ENCODE assay signal across 9 cellular contexts in the genomic region with DNA sequence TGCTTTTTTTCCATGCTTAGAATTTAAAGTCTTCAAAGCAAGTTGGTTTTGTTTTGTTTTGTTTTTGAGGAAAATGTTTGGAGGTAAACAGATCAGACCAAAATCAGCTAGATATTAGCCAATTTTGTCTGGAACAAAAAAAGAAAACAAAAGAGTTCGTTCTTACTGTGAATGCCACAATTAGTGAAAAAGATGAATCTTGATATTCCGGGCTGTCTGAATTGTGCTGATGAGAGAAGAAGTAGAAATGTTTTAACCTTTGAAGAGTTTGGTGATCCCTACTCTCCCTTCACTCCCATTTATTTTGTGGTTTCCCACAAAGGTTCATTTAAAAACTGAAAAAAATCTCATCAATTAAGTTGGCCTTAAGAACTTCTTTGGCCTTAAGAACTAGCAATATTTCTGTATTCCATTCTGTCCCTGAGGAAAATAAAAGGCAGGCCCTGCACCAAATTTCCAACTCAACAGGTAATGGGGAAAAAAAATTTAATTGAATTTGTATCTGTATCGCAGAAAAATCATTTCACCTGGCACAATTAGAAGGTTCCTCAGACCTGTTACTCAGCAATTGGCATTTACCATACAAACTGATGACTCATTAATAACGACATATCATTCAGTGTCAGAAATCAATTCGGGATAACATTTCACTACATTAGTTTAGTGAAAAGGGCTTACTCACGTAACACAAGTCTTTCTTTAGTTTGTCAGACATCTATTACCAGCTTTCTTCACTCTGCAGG. TPM values are rescaled to one million over a fixed set of nuclear protein-coding genes. Genes with fewer than 3 reads are reported as not detected.
DNase-seq lines count a peak whose midpoint lies in the region; ATAC-seq and TF ChIP-seq lines count a peak whose summit lies in the region.
"Had no signal": no experiment of that assay in that cellular context is flagged by ENCODE, and none has a peak within 500 bp of the region (broad histone marks: within the 10 kb centered on the region; RNA-seq: fewer than 3 reads in every experiment).

No MANE protein-coding gene starts in this region.

- H3K9me3 Mint-ChIP-seq in activated CD4-positive, alpha-beta T cell treated with anti-CD3 and anti-CD28 coated beads, Interleukin-2, amount 10 ng/mL, durations not matched to agents 7 days and 5 days = no peaks in the 10 kb centered on the region

- H3K27me3 Mint-ChIP-seq in activated CD4-positive, alpha-beta T cell treated with anti-CD3 and anti-CD28 coated beads, Interleukin-2, amount 10 ng/mL, durations not matched to agents 7 days and 5 days = no peaks in the 10 kb centered on the region

- TF ChIP-seq CTCF in RWPE1 (conservative IDR thresholded peaks at IDR 0.05; ENCODE audit: low read depth) = no peak

- H3K4me3 Mint-ChIP-seq in activated CD4-positive, alpha-beta T cell treated with anti-CD3 and anti-CD28 coated beads, Interleukin-2, amount 10 ng/mL, durations not matched to agents 7 days and 5 days = peak overlapping the region; percentile 86

- no peak for ATAC-seq in left lobe of liver

- H3K27ac Mint-ChIP-seq in activated CD4-positive, alpha-beta T cell treated with anti-CD3 and anti-CD28 coated beads, Interleukin-2, amount 10 ng/mL, durations not matched to agents 7 days and 5 days = peak overlapping the region; percentile 94

- peak overlapping the region; percentile 35 to 52 (median 48) for H3K4me3 ChIP-seq in skin epidermis

- DNase-seq in activated CD4-positive, alpha-beta T cell treated with anti-CD3 and anti-CD28 coated beads, Interleukin-2, amount 10 ng/mL, durations not matched to agents 7 days and 5 days = no peak
- no peak for DNase-seq in activated CD4-positive, alpha-beta T cell treated with anti-CD3 and anti-CD28 coated beads for 4 hours
- DNase-seq in RWPE1 (ENCODE audit: low spot score) (no peak), foreskin melanocyte (peak; percentile 3), MV-4-11 (lab: John Stamatoyannopoulos, UW) (no peak), left lobe of liver (ENCODE audit: low spot score) (no peak), NCI-H1092 (lab: John Stamatoyannopoulos, UW) (no peak)

- peaks cover 37% of the 10 kb centered on the region for H3K4me1 Mint-ChIP-seq in activated CD4-positive, alpha-beta T cell treated with anti-CD3 and anti-CD28 coated beads, Interleukin-2, amount 10 ng/mL, durations not matched to agents 7 days and 5 days

- H3K27ac ChIP-seq in RWPE1 (peak overlapping the region; percentile 85), skin epidermis (peak overlapping the region in 19 of 21 experiments; percentile 79 to 96 (median 90))

- CTCF ChIA-PET in activated CD4-positive, alpha-beta T cell treated with anti-CD3 and anti-CD28 coated beads, Interleukin-2, amount 10 ng/mL, durations not matched to agents 7 days and 5 days (lab: Charles Lee) = interaction anchor here (1.2 to 2.1 kb wide), 7 partner anchors 23 to 94 kb away, joined by 3 to 18 read pairs (median 4); partner anchors contain the start of gene GLIPR1L1
- CTCF ChIA-PET in RWPE1 (lab: Yijun Ruan, JAX) = interaction anchor here (0.7 to 1.5 kb wide), 3 partner anchors 47 to 1487 kb away, joined by 3 read pairs; no protein-coding TSS in a partner anchor

- POLR2A ChIA-PET in activated CD4-positive, alpha-beta T cell treated with anti-CD3 and anti-CD28 coated beads, Interleukin-2, amount 10 ng/mL, durations not matched to agents 7 days and 5 days (lab: Charles Lee) = interaction anchor here (1.5 kb wide), 1 partner anchor 90 kb away, joined by 9 read pairs; the partner anchor contains the start of gene GLIPR1
- POLR2A ChIA-PET in RWPE1 (lab: Yijun Ruan, JAX; ENCODE audit: low non-redundant PET) = no interaction called here

- H3K36me3 Mint-ChIP-seq in activated CD4-positive, alpha-beta T cell treated with anti-CD3 and anti-CD28 coated beads, Interleukin-2, amount 10 ng/mL, durations not matched to agents 7 days and 5 days (ENCODE audit: low read depth) = no peaks in the 10 kb centered on the region

RNA-seq across cellular contexts. Expression of gene GLIPR1L2, which starts 0.6 kb away (rescaled TPM):
- under 1 TPM; 0.30 to 0.75 TPM for total RNA-seq in activated CD4-positive, alpha-beta T cell treated with anti-CD3 and anti-CD28 coated beads, Interleukin-2, amount 10 ng/mL, durations not matched to agents 7 days and 5 days
- total RNA-seq in left lobe of liver = 0.28 TPM

RNA-seq across cellular contexts. Expression of gene GLIPR1L1, which starts 55.9 kb away (rescaled TPM):
- total RNA-seq in activated CD4-positive, alpha-beta T cell treated with anti-CD3 and anti-CD28 coated beads, Interleukin-2, amount 10 ng/mL, durations not matched to agents 7 days and 5 days = not detected
- total RNA-seq in left lobe of liver = not detected
- total RNA-seq: Daoy had no signal
